21 cellular contexts compared by ENCODE assay signal in genomic region chr11:122804796-122805195, GRCh38. TPM values are rescaled to one million over a fixed set of nuclear protein-coding genes. Genes with fewer than 3 reads are reported as not detected.
A peak's percentile ranks its signal among the peaks of the same experiment; 100 is the strongest.
DNase-seq lines count a peak whose midpoint lies in the region; ATAC-seq and TF ChIP-seq lines count a peak whose summit lies in the region.
"Had no signal": no experiment of that assay in that cellular context is flagged by ENCODE, and none has a peak within 500 bp of the region (broad histone marks: within the 10 kb centered on the region; RNA-seq: fewer than 3 reads in every experiment).

No MANE protein-coding gene starts in this region.

- no peaks in the 10 kb centered on the region for H3K9me3 Mint-ChIP-seq in central memory CD8-positive, alpha-beta T cell
- no peaks in the 10 kb centered on the region for H3K9me3 Mint-ChIP-seq in neural crest cell
- no peaks in the 10 kb centered on the region for H3K9me3 Mint-ChIP-seq in CD4-positive, alpha-beta memory T cell
- H3K9me3 Mint-ChIP-seq: activated T-cell treated with anti-CD3 and anti-CD28 coated beads, Interleukin-2, amount 50 U/mL, for 4 hours had no signal

- H3K9me2 ChIP-seq in PC-9 (ENCODE audit: insufficient read depth) = no peaks in the 10 kb centered on the region

- peaks cover 51% of the 10 kb centered on the region for H3K4me1 ChIP-seq in PC-9 (replicated peaks; ENCODE audit: insufficient read depth)
- H3K4me1 ChIP-seq in CD4-positive, alpha-beta memory T cell (ENCODE audit: insufficient read depth, low read length) = peaks cover 7% of the 10 kb centered on the region

- no peak for TF ChIP-seq CTCF in PC-9 (conservative IDR thresholded peaks at IDR 0.05)
- no peak for TF ChIP-seq CTCF in neural crest cell (conservative IDR thresholded peaks at IDR 0.05)

- no peak overlapping the region for H2AFZ ChIP-seq in PC-9

- POLR2A ChIA-PET in PC-9 (lab: Charles Lee; ENCODE audit: unreplicated experiment) = no interaction called here
- POLR2A ChIA-PET in CD4-positive, alpha-beta memory T cell (lab: Charles Lee; ENCODE audit: partially characterized antibody) = no interaction called here

- peaks cover 56% of the 10 kb centered on the region for H3F3A ChIP-seq in PC-9 (ENCODE audit: insufficient read depth, low read depth)

- CTCF ChIA-PET in PC-9 (lab: Charles Lee) = interaction anchor here (0.6 to 1.0 kb wide), 2 partner anchors 48 to 99 kb away, joined by 3 to 4 read pairs; no protein-coding TSS in a partner anchor
- CTCF ChIA-PET in CD4-positive, alpha-beta memory T cell (lab: Charles Lee; ENCODE audit: partially characterized antibody) = no interaction called here

- H3K27ac ChIP-seq in PC-9 = peak overlapping the region; percentile 96
- no peak overlapping the region for H3K27ac ChIP-seq in CD4-positive, alpha-beta memory T cell (ENCODE audit: low read depth, low read length)
- H3K27ac ChIP-seq: psoas muscle, upper lobe of right lung had no signal

- peaks cover 19% of the 10 kb centered on the region for H3K4me1 Mint-ChIP-seq in central memory CD8-positive, alpha-beta T cell
- H3K4me1 Mint-ChIP-seq in neural crest cell = peaks cover 32% of the 10 kb centered on the region
- H3K4me1 Mint-ChIP-seq in CD4-positive, alpha-beta memory T cell = peaks cover 8 to 18% (median 10%) of the 10 kb centered on the region in 4 donors

- peak; percentile 73 for DNase-seq in ELR (ENCODE audit: low read depth)
- DNase-seq in PC-9 = peak; percentile 35 to 68
- no peak for DNase-seq in central memory CD8-positive, alpha-beta T cell (ENCODE audit: low spot score in 2 of 2)
- DNase-seq in neural crest cell (ENCODE audit: low read depth, low spot score) = no peak
- DNase-seq in NCI-H524 treated with DMSO at 0.1 percent for 48 hours (lab: John Stamatoyannopoulos, UW) = no peak
- DNase-seq in CD4-positive, alpha-beta memory T cell = no peak
- no peak for DNase-seq in stimulated activated CD4-positive, alpha-beta T cell treated with anti-CD3 and anti-CD28 coated beads, Interleukin-12 subunit alpha, Interleukin-12 subunit beta, amount 100 ng/mL, for 4 hours
- DNase-seq: activated CD4-positive, alpha-beta T cell treated with anti-CD3 and anti-CD28 coated beads for 1 hour; activated T-cell treated with anti-CD3 and anti-CD28 coated beads, Interleukin-2, amount 50 U/mL, for 4 hours; C1 segment of cervical spinal cord; effector CD4-positive, alpha-beta T cell; GOT3; NCI-H1417 treated with DMSO at 0.1 percent for 48 hours; NCI-H510A treated with DMSO at 0.1 percent for 48 hours; psoas muscle; RPMI8226; T-helper 1 cell; upper lobe of right lung had no signal

- intact Hi-C loops in PC-9 (cut with micrococcal nuclease; ENCODE audit: unreplicated experiment) = no loop called here
- intact Hi-C loops in CD4-positive, alpha-beta memory T cell (cut with micrococcal nuclease) = no loop called here

- H3K4me3 Mint-ChIP-seq in central memory CD8-positive, alpha-beta T cell = no peak overlapping the region
- no peak overlapping the region for H3K4me3 Mint-ChIP-seq in neural crest cell
- H3K4me3 Mint-ChIP-seq in CD4-positive, alpha-beta memory T cell = no peak overlapping the region
- H3K4me3 Mint-ChIP-seq: activated T-cell treated with anti-CD3 and anti-CD28 coated beads, Interleukin-2, amount 50 U/mL, for 4 hours had no signal

- no peak for ATAC-seq in central memory CD8-positive, alpha-beta T cell (replicated peaks; ENCODE audit: extremely low read depth, poor library complexity, severe bottlenecking)
- ATAC-seq in GM21360 (IDR thresholded peaks at IDR 0.05; ENCODE audit: unreplicated experiment) = no peak
- ATAC-seq: K562, psoas muscle, upper lobe of right lung had no signal

- H3K79me2 ChIP-seq in PC-9 (ENCODE audit: low read depth) = peaks cover 9% of the 10 kb centered on the region; the same call in 1 of the 2 replicates

- H3K36me3 ChIP-seq in PC-9 (ENCODE audit: low read depth) = peaks cover 36% of the 10 kb centered on the region
- H3K36me3 ChIP-seq in CD4-positive, alpha-beta memory T cell (ENCODE audit: insufficient read depth, low read length) = peaks cover 18% of the 10 kb centered on the region

- no peaks in the 10 kb centered on the region for H4K20me1 ChIP-seq in PC-9 (ENCODE audit: insufficient read depth)

- H3K9me3 ChIP-seq in PC-9 (ENCODE audit: insufficient read depth, low read depth) = no peaks in the 10 kb centered on the region
- no peaks in the 10 kb centered on the region for H3K9me3 ChIP-seq in CD4-positive, alpha-beta memory T cell (ENCODE audit: control insufficient read depth in 1 of 2, low read length in 2 of 2)
- H3K9me3 ChIP-seq: psoas muscle, upper lobe of right lung had no signal

- peak overlapping the region; percentile 63 for H3K4me2 ChIP-seq in PC-9

- H3K27me3 ChIP-seq in PC-9 (ENCODE audit: insufficient read depth, low read depth) = no peaks in the 10 kb centered on the region
- H3K27me3 ChIP-seq in CD4-positive, alpha-beta memory T cell (ENCODE audit: insufficient read depth, low read length) = no peaks in the 10 kb centered on the region
- H3K27me3 ChIP-seq: upper lobe of right lung had no signal

- H3K36me3 Mint-ChIP-seq in central memory CD8-positive, alpha-beta T cell (ENCODE audit: insufficient read depth) = peaks cover 15% of the 10 kb centered on the region
- H3K36me3 Mint-ChIP-seq in neural crest cell (ENCODE audit: low read depth) = no peaks in the 10 kb centered on the region
- peaks cover 58 to 74% of the 10 kb centered on the region in 2 donors for H3K36me3 Mint-ChIP-seq in CD4-positive, alpha-beta memory T cell

- H3K4me3 ChIP-seq in PC-9 = no peak overlapping the region
- H3K4me3 ChIP-seq in CD4-positive, alpha-beta memory T cell (ENCODE audit: low read length in 2 of 2) = no peak overlapping the region
- H3K4me3 ChIP-seq: K562, psoas muscle, upper lobe of right lung had no signal

- no TSS peak for BruUV-seq in PC-9 (replicated peaks; lab: Mats Ljungman, UMichigan)

- peak overlapping the region; percentile 84 for H3K27ac Mint-ChIP-seq in central memory CD8-positive, alpha-beta T cell (ENCODE audit: low read depth)
- H3K27ac Mint-ChIP-seq in neural crest cell (ENCODE audit: unreplicated experiment) = peak overlapping the region; percentile 9
- H3K27ac Mint-ChIP-seq in CD4-positive, alpha-beta memory T cell = peak overlapping the region in 3 of 7 donors; percentile 8 to 60 (median 11)

- H3K27me3 Mint-ChIP-seq in central memory CD8-positive, alpha-beta T cell = no peaks in the 10 kb centered on the region
- no peaks in the 10 kb centered on the region for H3K27me3 Mint-ChIP-seq in neural crest cell (ENCODE audit: low read depth)
- no peaks in the 10 kb centered on the region for H3K27me3 Mint-ChIP-seq in CD4-positive, alpha-beta memory T cell

RNA-seq across cellular contexts. Expression of gene CRTAM, which starts 33.5 kb away (rescaled TPM):
- total RNA-seq in PC-9 (2021) = not detected in 2 replicates
- not detected in 2 replicates for total RNA-seq in neural crest cell
- total RNA-seq in CD4-positive, alpha-beta memory T cell = under 1 TPM; 0.38 to 0.44 TPM
- polyA plus RNA-seq in CD4-positive, alpha-beta memory T cell = 1 to 10 TPM in 1 of 2 donors, under 1 TPM in 1; 0.30 to 2.1 TPM
- total RNA-seq: G401, K562 had no signal
- polyA plus RNA-seq: K562 had no signal

Comparison
In these comparisons a context has a peak if more than half of its experiments do, and no peak if none do; other contexts are left out.
1. DNase-seq: peak in ELR (single experiment) and PC-9 (2 of 2); none in central memory CD8-positive, alpha-beta T cell (0 of 2), neural crest cell (single experiment), NCI-H524 treated with DMSO at 0.1 percent for 48 hours (single experiment), CD4-positive, alpha-beta memory T cell (0 of 5) and stimulated activated CD4-positive, alpha-beta T cell treated with anti-CD3 and anti-CD28 coated beads, Interleukin-12 subunit alpha, Interleukin-12 subunit beta, amount 100 ng/mL, for 4 hours (single experiment).